8 cellular contexts compared by ENCODE assay signal in genomic region chr1:65148548-65149390, GRCh38. TPM values are rescaled to one million over a fixed set of nuclear protein-coding genes. Genes with fewer than 3 reads are reported as not detected.
DNase-seq lines count a peak whose midpoint lies in the region; ATAC-seq, FAIRE-seq and TF ChIP-seq lines count a peak whose summit lies in the region.

No MANE protein-coding gene starts in this region.

- H3K27me3 ChIP-seq in transverse colon = peaks cover 3% of the 10 kb centered on the region

- POLR2A ChIA-PET in A549 (lab: Yijun Ruan, JAX) = no interaction called here

- H3K4me1 Mint-ChIP-seq in nephron = peaks cover 11% of the 10 kb centered on the region

- peak overlapping the region; percentile 90 to 95 (median 94) for H3K4me3 Mint-ChIP-seq in nephron

- peak overlapping the region; percentile 95 for H3K4me2 ChIP-seq in A549

- H3K27ac ChIP-seq in A549 = peak overlapping the region; percentile 75 to 92
- peak overlapping the region; percentile 83 to 92 (median 84) for H3K27ac ChIP-seq in transverse colon

- CTCF ChIA-PET in A549 (lab: Yijun Ruan, JAX) = no interaction called here

- peak overlapping the region; percentile 53 to 87 (median 54) for H3K27ac Mint-ChIP-seq in nephron

- no peak for FAIRE-seq in A549 (lab: Jason Lieb, UNC)

- TF ChIP-seq POLR2A in A549 (IDR thresholded peaks at IDR 0.05; ENCODE audit: low read length) (no peak), transverse colon (IDR thresholded peaks at IDR 0.05) (no peak)

- H3K9me3 ChIP-seq in A549 (no peaks in the 10 kb centered on the region), transverse colon (no peaks in the 10 kb centered on the region)

- in situ Hi-C loops in transverse colon (cut with MboI; ENCODE audit: low pct_ligation_motif_present in 1 of 4, low pct_unique_long_range_greater_than_20kb in 1 of 4, low sequenced_read_pairs in 3 of 4) = no loop called here

- TF ChIP-seq EP300 in A549 (IDR thresholded peaks at IDR 0.05) (no peak), transverse colon (IDR thresholded peaks at IDR 0.05; ENCODE audit: low read depth) (no peak)

- intact Hi-C loops in transverse colon (cut with DNase I; ENCODE audit: low total_unique reads) = no loop called here

- TF ChIP-seq CTCF in A549 (IDR thresholded peaks at IDR 0.05) = no peak
- no peak for TF ChIP-seq CTCF in GM12875 (IDR thresholded peaks at IDR 0.05; ENCODE audit: borderline replicate concordance, insufficient read depth, low read depth, low read length)
- TF ChIP-seq CTCF in nephron (IDR thresholded peaks at IDR 0.05; ENCODE audit: unreplicated experiment in 3 of 3) = no peak
- TF ChIP-seq CTCF in transverse colon (IDR thresholded peaks at IDR 0.05) = no peak

- no peak for TF ChIP-seq RAD21 in A549 (conservative IDR thresholded peaks at IDR 0.05 in 1 of 2, IDR thresholded peaks at IDR 0.05 in 1 of 2)

- WGBS in A549 (ENCODE audit: missing lambda C conversion rate) = 16% methylated on average over 14 of the region's 75 CpGs
- 2% methylated on average over 52 of the region's 75 CpGs; no CpG with 5 or more reads in 1 of the 2 donors for WGBS in transverse colon (ENCODE audit: low coverage in 1 of 2), 2 donors

- ATAC-seq in A549 (peak; percentile 85 to 87), HG02840 (IDR thresholded peaks at IDR 0.05; ENCODE audit: low FRiP score, unreplicated experiment) (peak; percentile 45)

- H3K9me3 Mint-ChIP-seq in nephron = no peaks in the 10 kb centered on the region

- no peaks in the 10 kb centered on the region for H3K36me3 ChIP-seq in transverse colon

- H3K4me3 ChIP-seq in A549 = peak overlapping the region; percentile 95
- H3K4me3 ChIP-seq in GM12875 (ENCODE audit: low read depth, low read length) = peak overlapping the region; percentile 88
- peak overlapping the region; percentile 47 to 97 (median 88) for H3K4me3 ChIP-seq in transverse colon

- DNase-seq in A549 (ENCODE audit: low read depth in 1 of 2, low spot score in 1 of 2) (peak; percentile 38 to 40), NCI-H146 treated with DMSO at 0.1 percent for 48 hours (lab: John Stamatoyannopoulos, UW; ENCODE audit: unreplicated experiment) (peak; percentile 26), fibroblast of peridontal ligament (ENCODE audit: extremely low read depth) (peak; percentile 36), transverse colon (peak; percentile 46)
- peak; percentile 87 for DNase-seq in activated CD8-positive, alpha-beta memory T cell treated with anti-CD3 and anti-CD28 coated beads, Interleukin-2, amount 50 U/mL, for 48 hours

- H3K27me3 Mint-ChIP-seq in nephron (ENCODE audit: low read depth) = peaks cover 51% of the 10 kb centered on the region

- H3K4me1 ChIP-seq in A549 = peaks cover 8% of the 10 kb centered on the region; the same call in 1 of the 3 replicates
- peaks cover 0 to 32% (median 20%) of the 10 kb centered on the region in 4 donors for H3K4me1 ChIP-seq in transverse colon

- no peaks in the 10 kb centered on the region for H3K36me3 Mint-ChIP-seq in nephron (ENCODE audit: low read depth)

TF ChIP-seq in A549, 52 proteins besides CTCF, POLR2A, EP300 and RAD21:
- no peak for TF ChIP-seq FOXS1 (CRISPR knock-in tag; IDR thresholded peaks at IDR 0.05)
- peak; percentile 28 for TF ChIP-seq CHD2 (IDR thresholded peaks at IDR 0.05; ENCODE audit: low read length, partially characterized antibody)
- no peak for TF ChIP-seq RFX5 (IDR thresholded peaks at IDR 0.05)
- no peak for TF ChIP-seq RCOR1 (IDR thresholded peaks at IDR 0.05; ENCODE audit: low read depth, low read length)
- no peak for TF ChIP-seq ESRRA (IDR thresholded peaks at IDR 0.05; ENCODE audit: borderline replicate concordance, low read length)

RNA-seq across cellular contexts. Expression of gene AK4, which starts 0.8 kb away (rescaled TPM):
- polyA plus RNA-seq in A549 (2011; rRNA removed) (25.9 and 32.6 TPM in 2 replicates), A549 (2017; fragmentation: RNase III; extraction: RNeasy Plus Mini Kit Qiagen cat#74134 plus additional on column Dnase treatment) (10.6 to 11.3 TPM (median 10.9 TPM) in 3 replicates)
- 5.4 and 9.0 TPM in 2 replicates for polyA plus RNA-seq in A549 (2012; cell fraction: cytosol; rRNA removed)
- polyA plus RNA-seq in A549 (2012; cell fraction: nucleus; rRNA removed) = 3.7 and 4.2 TPM in 2 replicates
- polyA minus RNA-seq in A549 (2011; rRNA and poly(A)+ RNA removed) = 15.5 and 17.1 TPM in 2 replicates
- 10 to 100 TPM; 12.0 to 42.8 (median 36.1) TPM for total RNA-seq in transverse colon

Comparison
In these comparisons a context has a peak if more than half of its experiments do, and no peak if none do; other contexts are left out.
1. Peak in every context shown above with its lines: DNase-seq, ATAC-seq, H3K4me3 ChIP-seq and H3K27ac ChIP-seq.
2. DNase-seq: peak in every context shown above with its lines; median percentile 87 in activated CD8-positive, alpha-beta memory T cell treated with anti-CD3 and anti-CD28 coated beads, Interleukin-2, amount 50 U/mL, for 48 hours; 46 in transverse colon; 39 in A549; 36 in fibroblast of peridontal ligament; 26 in NCI-H146 treated with DMSO at 0.1 percent for 48 hours.